14 cellular contexts compared by ENCODE assay signal in genomic region chr15:62365795-62366442, GRCh38. TPM values are rescaled to one million over a fixed set of nuclear protein-coding genes. Genes with fewer than 3 reads are reported as not detected.
A peak's percentile ranks its signal among the peaks of the same experiment; 100 is the strongest.
DNase-seq lines count a peak whose midpoint lies in the region; ATAC-seq, FAIRE-seq and TF ChIP-seq lines count a peak whose summit lies in the region.
"Had no signal": no experiment of that assay in that cellular context is flagged by ENCODE, and none has a peak within 500 bp of the region (broad histone marks: within the 10 kb centered on the region; RNA-seq: fewer than 3 reads in every experiment).

No MANE protein-coding gene starts in this region.

- intact Hi-C loops in left colon (cut with DNase I, micrococcal nuclease) = no loop called here
- intact Hi-C loops in upper lobe of right lung (cut with DNase I) = no loop called here

- CTCF ChIA-PET in CD8-positive, alpha-beta memory T cell (lab: Charles Lee) = interaction anchor here (1.5 kb wide), 1 partner anchor 19 kb away, joined by 3 read pairs; no protein-coding TSS in a partner anchor

- POLR2A ChIA-PET in CD8-positive, alpha-beta memory T cell (lab: Charles Lee) = no interaction called here

- no peak for FAIRE-seq in RCC 7860 (lab: Jason Lieb, UNC)
- FAIRE-seq: GM12878, TTC549 had no signal

- H3K27ac Mint-ChIP-seq in CD8-positive, alpha-beta memory T cell = no peak overlapping the region

- H3K36me3 ChIP-seq in CD8-positive, alpha-beta memory T cell (ENCODE audit: insufficient read depth, low read length) = no peaks in the 10 kb centered on the region
- H3K36me3 ChIP-seq in upper lobe of right lung = no peaks in the 10 kb centered on the region

- peak; percentile 87 for DNase-seq in DMS53 (lab: John Stamatoyannopoulos, UW)
- peak; percentile 39 for DNase-seq in NCI-H2029 (lab: John Stamatoyannopoulos, UW)
- peak; percentile 22 for DNase-seq in RCC 7860 (ENCODE audit: low spot score)
- peak; percentile 55 to 80 for DNase-seq in left colon
- no peak for DNase-seq in CD8-positive, alpha-beta memory T cell
- no peak for DNase-seq in upper lobe of right lung
- DNase-seq: activated effector memory CD4-positive, alpha-beta T cell treated with Interleukin-2 at 50 U/mL for 16 hours; EL; NCI-H1694 treated with DMSO at 0.1 percent for 48 hours; stimulated activated CD4-positive, alpha-beta T cell treated with anti-CD3 and anti-CD28 coated beads, Interleukin-2, amount 100 ng/mL, for 48 hours had no signal

- H3K4me1 ChIP-seq in CD8-positive, alpha-beta memory T cell (ENCODE audit: insufficient read depth, low read length) = no peaks in the 10 kb centered on the region
- H3K4me1 ChIP-seq in upper lobe of right lung = no peaks in the 10 kb centered on the region

- no peak overlapping the region for H3K4me3 Mint-ChIP-seq in CD8-positive, alpha-beta memory T cell

- TF ChIP-seq CTCF in upper lobe of right lung (IDR thresholded peaks at IDR 0.05) = no peak

- ATAC-seq in left colon (peak; percentile 97), upper lobe of right lung (no peak), GM18520 (IDR thresholded peaks at IDR 0.05; ENCODE audit: unreplicated experiment) (no peak), GM18511 (IDR thresholded peaks at IDR 0.05; ENCODE audit: unreplicated experiment) (no peak)
- ATAC-seq: GM12878 had no signal

- H3K36me3 Mint-ChIP-seq in CD8-positive, alpha-beta memory T cell = no peaks in the 10 kb centered on the region

- H3K27me3 Mint-ChIP-seq in CD8-positive, alpha-beta memory T cell = peaks cover 12 to 34% of the 10 kb centered on the region in 2 donors

- H3K9me3 Mint-ChIP-seq in CD8-positive, alpha-beta memory T cell = no peaks in the 10 kb centered on the region

- no peaks in the 10 kb centered on the region for H3K9me3 ChIP-seq in CD8-positive, alpha-beta memory T cell (ENCODE audit: low read length)
- no peaks in the 10 kb centered on the region for H3K9me3 ChIP-seq in upper lobe of right lung

- no peak overlapping the region for H3K27ac ChIP-seq in CD8-positive, alpha-beta memory T cell (ENCODE audit: low read depth, low read length)
- H3K27ac ChIP-seq in upper lobe of right lung = no peak overlapping the region

- no peaks in the 10 kb centered on the region for H3K27me3 ChIP-seq in CD8-positive, alpha-beta memory T cell (ENCODE audit: insufficient read depth, low read length, poor library complexity, severe bottlenecking)
- peaks cover 7% of the 10 kb centered on the region for H3K27me3 ChIP-seq in upper lobe of right lung

- no peaks in the 10 kb centered on the region for H3K4me1 Mint-ChIP-seq in CD8-positive, alpha-beta memory T cell

- H3K4me3 ChIP-seq in CD8-positive, alpha-beta memory T cell (ENCODE audit: low read length) = no peak overlapping the region
- no peak overlapping the region for H3K4me3 ChIP-seq in upper lobe of right lung
- H3K4me3 ChIP-seq: GM12878 had no signal

RNA-seq across cellular contexts. Expression of gene TLN2, which starts 24.4 kb away (rescaled TPM):
- total RNA-seq in left colon (10 to 100 TPM; 38.5 to 67.9 TPM), upper lobe of right lung (9.3 TPM)
- 1 to 10 TPM; 3.1 to 3.5 TPM for total RNA-seq in CD8-positive, alpha-beta memory T cell
- 0.06 TPM for polyA plus RNA-seq in CD8-positive, alpha-beta memory T cell

Comparison
In these comparisons a context has a peak if more than half of its experiments do, and no peak if none do; other contexts are left out.
1. DNase-seq: peak in DMS53 (single experiment), NCI-H2029 (single experiment), RCC 7860 (single experiment) and left colon (2 of 2); none in CD8-positive, alpha-beta memory T cell (0 of 5) and upper lobe of right lung (single experiment).